Comparison of ENCODE assay signal across 8 cellular contexts in the genomic region with DNA sequence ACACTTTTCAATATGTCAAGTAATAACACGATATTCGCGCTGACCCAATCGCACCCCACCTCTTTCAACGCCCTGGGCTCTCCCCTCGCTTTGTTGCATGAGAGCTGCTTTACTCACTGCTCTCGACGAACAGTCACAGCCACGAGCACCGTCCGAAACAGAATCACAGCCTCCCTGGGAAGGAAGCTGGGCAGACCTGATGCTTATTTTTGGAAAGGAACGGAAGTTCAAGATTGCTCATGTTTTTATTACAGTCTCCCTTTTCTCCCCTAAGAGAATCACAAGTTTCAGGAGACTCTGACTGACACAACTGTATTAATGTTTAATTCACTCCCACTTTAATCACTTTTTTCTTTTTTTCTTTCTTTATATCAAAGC.
A peak's percentile ranks its signal among the peaks of the same experiment; 100 is the strongest.
DNase-seq lines count a peak whose midpoint lies in the region; ATAC-seq and TF ChIP-seq lines count a peak whose summit lies in the region.

No MANE protein-coding gene starts in this region.

- no peaks in the 10 kb centered on the region for H3K36me3 ChIP-seq in WERI-Rb-1

- intact Hi-C loops in CD14-positive monocyte (cut with micrococcal nuclease) (no loop called here), left colon (cut with DNase I, micrococcal nuclease) (no loop called here)

- TF ChIP-seq CTCF in CD14-positive monocyte (IDR thresholded peaks at IDR 0.05): no peak
- TF ChIP-seq CTCF in WERI-Rb-1 (IDR thresholded peaks at IDR 0.05; ENCODE audit: low read depth, low read length): no peak

- no peaks in the 10 kb centered on the region for H3K9me3 ChIP-seq in WERI-Rb-1 (ENCODE audit: severe bottlenecking)

- DNase-seq in CD14-positive monocyte (ENCODE audit: low spot score) (peak; percentile 86), left colon (no peak), WERI-Rb-1 (no peak), erythroblast (lab: John Stamatoyannopoulos, UW) (no peak)
- no peak for DNase-seq in activated naive CD4-positive, alpha-beta T cell treated with anti-CD3 and anti-CD28 coated beads, Interleukin-2, amount 10 ng/mL, durations not matched to agents 7 days and 5 days
- peak; percentile 78 for DNase-seq in natural killer cell treated with Interleukin-12 subunit alpha and Interleukin-12 subunit beta and Interleukin-15 and Interleukin-18, amount 100 ng/mL, for 72 hours (ENCODE audit: low spot score)

- peak overlapping the region in 1 of 2 donors; percentile 81 for H3K4me3 Mint-ChIP-seq in CD14-positive monocyte
- H3K4me3 Mint-ChIP-seq in activated naive CD4-positive, alpha-beta T cell treated with anti-CD3 and anti-CD28 coated beads, Interleukin-2, amount 10 ng/mL, durations not matched to agents 7 days and 5 days: peak overlapping the region; percentile 10
- H3K4me3 Mint-ChIP-seq in natural killer cell treated with Interleukin-12 subunit alpha and Interleukin-12 subunit beta and Interleukin-15 and Interleukin-18, amount 100 ng/mL, for 72 hours: peak overlapping the region; percentile 60

- H3K27ac Mint-ChIP-seq in CD14-positive monocyte: peak overlapping the region; percentile 82 to 95 (median 88)
- H3K27ac Mint-ChIP-seq in activated naive CD4-positive, alpha-beta T cell treated with anti-CD3 and anti-CD28 coated beads, Interleukin-2, amount 10 ng/mL, durations not matched to agents 7 days and 5 days: peak overlapping the region; percentile 79
- peak overlapping the region; percentile 74 to 82 for H3K27ac Mint-ChIP-seq in natural killer cell treated with Interleukin-12 subunit alpha and Interleukin-12 subunit beta and Interleukin-15 and Interleukin-18, amount 100 ng/mL, for 72 hours

- no peaks in the 10 kb centered on the region for H3K9me3 Mint-ChIP-seq in CD14-positive monocyte
- H3K9me3 Mint-ChIP-seq in activated naive CD4-positive, alpha-beta T cell treated with anti-CD3 and anti-CD28 coated beads, Interleukin-2, amount 10 ng/mL, durations not matched to agents 7 days and 5 days: no peaks in the 10 kb centered on the region
- H3K9me3 Mint-ChIP-seq in natural killer cell treated with Interleukin-12 subunit alpha and Interleukin-12 subunit beta and Interleukin-15 and Interleukin-18, amount 100 ng/mL, for 72 hours: no peaks in the 10 kb centered on the region

- no peak overlapping the region for H3K4me3 ChIP-seq in WERI-Rb-1 (ENCODE audit: low read depth, low read length)

- peaks cover 56% of the 10 kb centered on the region for H3K4me1 Mint-ChIP-seq in CD14-positive monocyte
- H3K4me1 Mint-ChIP-seq in activated naive CD4-positive, alpha-beta T cell treated with anti-CD3 and anti-CD28 coated beads, Interleukin-2, amount 10 ng/mL, durations not matched to agents 7 days and 5 days: peaks cover 82% of the 10 kb centered on the region
- peaks cover 71 to 73% of the 10 kb centered on the region in 2 donors for H3K4me1 Mint-ChIP-seq in natural killer cell treated with Interleukin-12 subunit alpha and Interleukin-12 subunit beta and Interleukin-15 and Interleukin-18, amount 100 ng/mL, for 72 hours (ENCODE audit: low read depth in 2 of 2)

- no peak overlapping the region for H3K27ac ChIP-seq in WERI-Rb-1

- H3K27me3 ChIP-seq in WERI-Rb-1 (ENCODE audit: insufficient read depth, low read depth, severe bottlenecking): no peaks in the 10 kb centered on the region

- peak; percentile 65 for ATAC-seq in GM19438 (IDR thresholded peaks at IDR 0.05; ENCODE audit: low read depth, unreplicated experiment)
- ATAC-seq in HG03439 (IDR thresholded peaks at IDR 0.05; ENCODE audit: unreplicated experiment): peak; percentile 71
- peak; percentile 82 to 84 for ATAC-seq in natural killer cell treated with Interleukin-12 subunit alpha and Interleukin-12 subunit beta and Interleukin-15 and Interleukin-18, amount 100 ng/mL, for 72 hours
- no peak for ATAC-seq in left colon

- peaks cover 38 to 62% of the 10 kb centered on the region in 2 donors for H3K36me3 Mint-ChIP-seq in CD14-positive monocyte
- H3K36me3 Mint-ChIP-seq in activated naive CD4-positive, alpha-beta T cell treated with anti-CD3 and anti-CD28 coated beads, Interleukin-2, amount 10 ng/mL, durations not matched to agents 7 days and 5 days: peaks cover 38% of the 10 kb centered on the region
- H3K36me3 Mint-ChIP-seq in natural killer cell treated with Interleukin-12 subunit alpha and Interleukin-12 subunit beta and Interleukin-15 and Interleukin-18, amount 100 ng/mL, for 72 hours: peaks cover 11% of the 10 kb centered on the region

- no peak for TF ChIP-seq POLR2A in erythroblast (IDR thresholded peaks at IDR 0.05; ENCODE audit: low read length)

- peaks cover 0 to 1% (median 0%) of the 10 kb centered on the region in 3 donors for H3K27me3 Mint-ChIP-seq in CD14-positive monocyte (ENCODE audit: low read depth in 3 of 3)
- H3K27me3 Mint-ChIP-seq in activated naive CD4-positive, alpha-beta T cell treated with anti-CD3 and anti-CD28 coated beads, Interleukin-2, amount 10 ng/mL, durations not matched to agents 7 days and 5 days: no peaks in the 10 kb centered on the region
- no peaks in the 10 kb centered on the region for H3K27me3 Mint-ChIP-seq in natural killer cell treated with Interleukin-12 subunit alpha and Interleukin-12 subunit beta and Interleukin-15 and Interleukin-18, amount 100 ng/mL, for 72 hours

- CTCF ChIA-PET in activated naive CD4-positive, alpha-beta T cell treated with anti-CD3 and anti-CD28 coated beads, Interleukin-2, amount 10 ng/mL, durations not matched to agents 7 days and 5 days (lab: Charles Lee): interaction anchor here (0.7 kb wide), 1 partner anchor 11 kb away, joined by 3 read pairs; no protein-coding TSS in a partner anchor

Comparison
In these comparisons a context has a peak if more than half of its experiments do, and no peak if none do; other contexts are left out.
1. DNase-seq: peak in CD14-positive monocyte (single experiment) and natural killer cell treated with Interleukin-12 subunit alpha and Interleukin-12 subunit beta and Interleukin-15 and Interleukin-18, amount 100 ng/mL, for 72 hours (single experiment); none in activated naive CD4-positive, alpha-beta T cell treated with anti-CD3 and anti-CD28 coated beads, Interleukin-2, amount 10 ng/mL, durations not matched to agents 7 days and 5 days (single experiment), left colon (0 of 2), WERI-Rb-1 (single experiment) and erythroblast (0 of 2).
2. Peak in every context shown above with its lines, with median percentiles within 50 percentile points of each other: H3K27ac Mint-ChIP-seq.